ENCODE assay signal across 10 cellular contexts in genomic region chr2:219578811-219579210, GRCh38. TPM values are rescaled to one million over a fixed set of nuclear protein-coding genes. Genes with fewer than 3 reads are reported as not detected.
DNase-seq lines count a peak whose midpoint lies in the region; ATAC-seq and TF ChIP-seq lines count a peak whose summit lies in the region.
"Had no signal": no experiment of that assay in that cellular context is flagged by ENCODE, and none has a peak within 500 bp of the region (broad histone marks: within the 10 kb centered on the region; RNA-seq: fewer than 3 reads in every experiment).

No MANE protein-coding gene starts in this region.

- no peaks in the 10 kb centered on the region for H3K36me3 ChIP-seq in cardiac muscle cell
- H3K36me3 ChIP-seq in right atrium auricular region: no peaks in the 10 kb centered on the region
- no peaks in the 10 kb centered on the region for H3K36me3 ChIP-seq in hepatocyte (replicated peaks; ENCODE audit: insufficient read depth, low read depth)

- WGBS in hepatocyte (ENCODE audit: low lambda C conversion rate, missing lambda C conversion rate): 77% methylated on average over 4 of the region's 4 CpGs

- H3K4me1 Mint-ChIP-seq in activated naive CD4-positive, alpha-beta T cell treated with anti-CD3 and anti-CD28 coated beads, Interleukin-2, amount 10 ng/mL, durations not matched to agents 7 days and 5 days: no peaks in the 10 kb centered on the region
- H3K4me1 Mint-ChIP-seq: activated CD4-positive, alpha-beta memory T cell treated with anti-CD3 and anti-CD28 coated beads, Interleukin-2, amount 10 ng/mL, durations not matched to agents 7 days and 5 days had no signal

- H3K9me3 ChIP-seq in cardiac muscle cell (ENCODE audit: low read depth): no peaks in the 10 kb centered on the region
- no peaks in the 10 kb centered on the region for H3K9me3 ChIP-seq in right atrium auricular region
- H3K9me3 ChIP-seq in hepatocyte (ENCODE audit: low read depth): no peaks in the 10 kb centered on the region

- no peak overlapping the region for H3K27ac Mint-ChIP-seq in activated naive CD4-positive, alpha-beta T cell treated with anti-CD3 and anti-CD28 coated beads, Interleukin-2, amount 10 ng/mL, durations not matched to agents 7 days and 5 days
- H3K27ac Mint-ChIP-seq: activated CD4-positive, alpha-beta memory T cell treated with anti-CD3 and anti-CD28 coated beads, Interleukin-2, amount 10 ng/mL, durations not matched to agents 7 days and 5 days had no signal

- peak overlapping the region; percentile 32 for H3K27ac ChIP-seq in cardiac muscle cell
- peak overlapping the region in 1 of 2 donors; percentile 7 for H3K27ac ChIP-seq in right atrium auricular region
- H3K27ac ChIP-seq in hepatocyte: peak overlapping the region; percentile 64

- peaks cover 50% of the 10 kb centered on the region for H3K4me1 ChIP-seq in cardiac muscle cell (ENCODE audit: low read depth)
- H3K4me1 ChIP-seq in right atrium auricular region: no peaks in the 10 kb centered on the region
- peaks cover 4% of the 10 kb centered on the region for H3K4me1 ChIP-seq in hepatocyte (ENCODE audit: insufficient read depth)

- H3K9me2 ChIP-seq in hepatocyte (replicated peaks; ENCODE audit: insufficient read depth): no peaks in the 10 kb centered on the region

- no peak overlapping the region for H3K4me2 ChIP-seq in hepatocyte

- ATAC-seq in HG03095 (IDR thresholded peaks at IDR 0.05; ENCODE audit: unreplicated experiment) (no peak), GM19328 (IDR thresholded peaks at IDR 0.05; ENCODE audit: unreplicated experiment) (no peak)

- H3K4me3 Mint-ChIP-seq in activated naive CD4-positive, alpha-beta T cell treated with anti-CD3 and anti-CD28 coated beads, Interleukin-2, amount 10 ng/mL, durations not matched to agents 7 days and 5 days: no peak overlapping the region
- H3K4me3 Mint-ChIP-seq: activated CD4-positive, alpha-beta memory T cell treated with anti-CD3 and anti-CD28 coated beads, Interleukin-2, amount 10 ng/mL, durations not matched to agents 7 days and 5 days had no signal

- no peak overlapping the region for H2AFZ ChIP-seq in hepatocyte

- TF ChIP-seq CTCF in cardiac muscle cell (IDR thresholded peaks at IDR 0.05; ENCODE audit: low read depth, low read length) (no peak), right atrium auricular region (IDR thresholded peaks at IDR 0.05) (no peak), hepatocyte (IDR thresholded peaks at IDR 0.05; ENCODE audit: poor library complexity) (no peak)

- no peak overlapping the region for H3K4me3 ChIP-seq in cardiac muscle cell
- H3K4me3 ChIP-seq in right atrium auricular region: no peak overlapping the region
- H3K4me3 ChIP-seq in hepatocyte: no peak overlapping the region

- no peaks in the 10 kb centered on the region for H3K79me2 ChIP-seq in hepatocyte

- CTCF ChIA-PET in activated naive CD4-positive, alpha-beta T cell treated with anti-CD3 and anti-CD28 coated beads, Interleukin-2, amount 10 ng/mL, durations not matched to agents 7 days and 5 days (lab: Charles Lee): no interaction called here

- DNase-seq in cardiac muscle cell (ENCODE audit: low read depth in 1 of 2, low spot score in 1 of 2): peak in 1 of 2 donors; percentile 85
- DNase-seq in right atrium auricular region (ENCODE audit: low spot score): no peak
- DNase-seq in hepatocyte (ENCODE audit: low spot score): no peak
- no peak for DNase-seq in activated naive CD4-positive, alpha-beta T cell treated with anti-CD3 and anti-CD28 coated beads, Interleukin-2, amount 10 ng/mL, durations not matched to agents 7 days and 5 days
- DNase-seq: 8988T; activated CD4-positive, alpha-beta memory T cell treated with anti-CD3 and anti-CD28 coated beads, Interleukin-2, amount 10 ng/mL, durations not matched to agents 7 days and 5 days; NCI-H2171 had no signal

- no peaks in the 10 kb centered on the region for H3K9me3 Mint-ChIP-seq in activated naive CD4-positive, alpha-beta T cell treated with anti-CD3 and anti-CD28 coated beads, Interleukin-2, amount 10 ng/mL, durations not matched to agents 7 days and 5 days
- H3K9me3 Mint-ChIP-seq: activated CD4-positive, alpha-beta memory T cell treated with anti-CD3 and anti-CD28 coated beads, Interleukin-2, amount 10 ng/mL, durations not matched to agents 7 days and 5 days had no signal

- no peaks in the 10 kb centered on the region for H3K36me3 Mint-ChIP-seq in activated naive CD4-positive, alpha-beta T cell treated with anti-CD3 and anti-CD28 coated beads, Interleukin-2, amount 10 ng/mL, durations not matched to agents 7 days and 5 days

- peaks cover 48% of the 10 kb centered on the region for H3K27me3 Mint-ChIP-seq in activated naive CD4-positive, alpha-beta T cell treated with anti-CD3 and anti-CD28 coated beads, Interleukin-2, amount 10 ng/mL, durations not matched to agents 7 days and 5 days

- H3K27me3 ChIP-seq in cardiac muscle cell: no peaks in the 10 kb centered on the region
- no peaks in the 10 kb centered on the region for H3K27me3 ChIP-seq in right atrium auricular region
- no peaks in the 10 kb centered on the region for H3K27me3 ChIP-seq in hepatocyte

- no peaks in the 10 kb centered on the region for H4K20me1 ChIP-seq in hepatocyte (ENCODE audit: insufficient read depth, poor library complexity, severe bottlenecking)

RNA-seq across cellular contexts. Expression of gene INHA, which starts 6.7 kb away (rescaled TPM):
- total RNA-seq in cardiac muscle cell (11.4 and 39.0 TPM in 2 replicates), right atrium auricular region (10 to 100 TPM in 1 of 2 donors, 1 to 10 TPM in 1; 1.0 to 28.3 TPM), hepatocyte (3.3 and 5.6 TPM in 2 replicates)
- polyA plus RNA-seq in cardiac muscle cell (13.3 and 39.1 TPM in 2 replicates), hepatocyte (8.1 and 9.2 TPM in 2 replicates)
- total RNA-seq: activated CD4-positive, alpha-beta memory T cell treated with anti-CD3 and anti-CD28 coated beads, Interleukin-2, amount 10 ng/mL, durations not matched to agents 7 days and 5 days; T-helper 2 cell treated with Interferon-gamma antibody and Interleukin-4, amounts not matched to agents 100 ng/mL and 5 ng/mL, for 36 hours had no signal

RNA-seq across cellular contexts. Expression of gene OBSL1, which starts 7.5 kb away (rescaled TPM):
- total RNA-seq in cardiac muscle cell (540 and 746 TPM in 2 replicates), right atrium auricular region (100 to 1,000 TPM; 150 to 157 TPM), hepatocyte (72.4 and 84.6 TPM in 2 replicates)
- polyA plus RNA-seq in cardiac muscle cell (276 and 302 TPM in 2 replicates), hepatocyte (61.0 and 73.7 TPM in 2 replicates)
- total RNA-seq: activated CD4-positive, alpha-beta memory T cell treated with anti-CD3 and anti-CD28 coated beads, Interleukin-2, amount 10 ng/mL, durations not matched to agents 7 days and 5 days; T-helper 2 cell treated with Interferon-gamma antibody and Interleukin-4, amounts not matched to agents 100 ng/mL and 5 ng/mL, for 36 hours had no signal

RNA-seq across cellular contexts. Expression of gene STK11IP, which starts 18.8 kb away (rescaled TPM):
- total RNA-seq in cardiac muscle cell (17.8 and 22.4 TPM in 2 replicates), right atrium auricular region (1 to 10 TPM; 5.5 to 6.6 TPM), hepatocyte (16.7 and 18.0 TPM in 2 replicates)
- polyA plus RNA-seq in cardiac muscle cell (24.4 and 26.3 TPM in 2 replicates), hepatocyte (17.6 and 23.1 TPM in 2 replicates)

RNA-seq across cellular contexts. Expression of gene TMEM198, which starts 35.0 kb away (rescaled TPM):
- total RNA-seq in cardiac muscle cell (6.7 and 7.4 TPM in 2 replicates), right atrium auricular region (1 to 10 TPM; 1.8 to 4.3 TPM), hepatocyte (7.3 and 8.0 TPM in 2 replicates)
- polyA plus RNA-seq in cardiac muscle cell (8.2 and 12.2 TPM in 2 replicates), hepatocyte (10.4 and 12.2 TPM in 2 replicates)

RNA-seq across cellular contexts. Expression of gene CHPF, which starts 35.2 kb away (rescaled TPM):
- total RNA-seq in cardiac muscle cell: 286 and 301 TPM in 2 replicates
- polyA plus RNA-seq in cardiac muscle cell: 208 and 218 TPM in 2 replicates
- 100 to 1,000 TPM; 206 to 228 TPM for total RNA-seq in right atrium auricular region
- 180 and 193 TPM in 2 replicates for total RNA-seq in hepatocyte
- 315 and 361 TPM in 2 replicates for polyA plus RNA-seq in hepatocyte
